ENCODE assay signal across 19 cellular contexts in genomic region chr20:25005661-25006060, GRCh38. TPM values are rescaled to one million over a fixed set of nuclear protein-coding genes. Genes with fewer than 3 reads are reported as not detected.
DNase-seq lines count a peak whose midpoint lies in the region; ATAC-seq and TF ChIP-seq lines count a peak whose summit lies in the region.
"Had no signal": no experiment of that assay in that cellular context is flagged by ENCODE, and none has a peak within 500 bp of the region (broad histone marks: within the 10 kb centered on the region; RNA-seq: fewer than 3 reads in every experiment).

No MANE protein-coding gene starts in this region.

- peak overlapping the region in 4 of 5 experiments; percentile 83 to 92 (median 90) for H3K27ac Mint-ChIP-seq in brain
- no peak overlapping the region for H3K27ac Mint-ChIP-seq in T-helper 2 cell treated with Interferon-gamma antibody and Interleukin-4, amounts not matched to agents 5 μg/mL and 100 μg/mL, for 36 hours
- H3K27ac Mint-ChIP-seq: activated T-helper 2 cell treated with anti-CD3 and anti-CD28 coated beads, Interferon-gamma antibody, Interleukin-2, Interleukin-4, amounts not matched to agents 10 μg/mL and 5 μg/mL and 100 μg/mL, durations not matched to agents 14 hours and 24 hours and 36 hours had no signal

- H3K9me3 Mint-ChIP-seq in brain = peaks cover 0 to 8% (median 7%) of the 10 kb centered on the region in 5 experiments
- H3K9me3 Mint-ChIP-seq in T-helper 2 cell treated with Interferon-gamma antibody and Interleukin-4, amounts not matched to agents 5 μg/mL and 100 μg/mL, for 36 hours = no peaks in the 10 kb centered on the region
- H3K9me3 Mint-ChIP-seq: activated T-helper 2 cell treated with anti-CD3 and anti-CD28 coated beads, Interferon-gamma antibody, Interleukin-2, Interleukin-4, amounts not matched to agents 10 μg/mL and 5 μg/mL and 100 μg/mL, durations not matched to agents 14 hours and 24 hours and 36 hours had no signal

- DNase-seq in Panc1 (ENCODE audit: low read depth, low spot score) = no peak
- peak; percentile 39 for DNase-seq in islet precursor cell
- peak; percentile 54 for DNase-seq in spleen
- DNase-seq in T-helper 2 cell treated with Interferon-gamma antibody and Interleukin-4, amounts not matched to agents 5 μg/mL and 100 μg/mL, for 36 hours (ENCODE audit: low spot score) = no peak
- DNase-seq in DMS153 treated with DMSO at 0.1 percent for 48 hours (lab: John Stamatoyannopoulos, UW; ENCODE audit: unreplicated experiment) = no peak
- DNase-seq: activated CD4-positive, alpha-beta T cell treated with anti-CD3 and anti-CD28 coated beads, Interleukin-2, amount 50 U/mL, for 48 hours; effector CD8-positive, alpha-beta T cell; EL; NCI-H1930; stimulated activated naive CD4-positive, alpha-beta T cell treated with Interleukin-2 at 50 U/mL for 16 hours had no signal

- CTCF ChIA-PET in Panc1 (lab: Charles Lee) = no interaction called here

- H3K4me3 ChIP-seq in Panc1 (ENCODE audit: low read depth in 2 of 2, low read length in 2 of 2) (no peak overlapping the region), spleen (no peak overlapping the region)
- H3K4me3 ChIP-seq: cardiac muscle cell, HAP-1, vagina had no signal

- H3K27me3 ChIP-seq in Panc1 (ENCODE audit: control insufficient read depth, insufficient read depth, low read length) (no peaks in the 10 kb centered on the region), spleen (replicated peaks in 1 of 7) (no peaks in the 10 kb centered on the region)
- H3K27me3 ChIP-seq: vagina had no signal

- H3K4me1 ChIP-seq in Panc1 (ENCODE audit: control insufficient read depth, insufficient read depth, low read length) (no peaks in the 10 kb centered on the region), spleen (no peaks in the 10 kb centered on the region)
- H3K4me1 ChIP-seq: HAP-1 had no signal

- ATAC-seq in Panc1 (0 out of 2 replicates have a peak, but pooled peaks have one; percentile 21), GM18505 (IDR thresholded peaks at IDR 0.05; ENCODE audit: unreplicated experiment) (no peak)

- no peak overlapping the region for H3K4me3 Mint-ChIP-seq in brain
- H3K4me3 Mint-ChIP-seq in T-helper 2 cell treated with Interferon-gamma antibody and Interleukin-4, amounts not matched to agents 5 μg/mL and 100 μg/mL, for 36 hours = no peak overlapping the region

- no peak overlapping the region for H3K27ac ChIP-seq in Panc1 (ENCODE audit: low read length)
- H3K27ac ChIP-seq in spleen = no peak overlapping the region
- H3K27ac ChIP-seq: cardiac muscle cell, vagina had no signal

- POLR2A ChIA-PET in Panc1 (lab: Charles Lee) = no interaction called here

- TF ChIP-seq POLR2A in spleen (IDR thresholded peaks at IDR 0.05) = no peak
- TF ChIP-seq POLR2A in GM18505 (IDR thresholded peaks at IDR 0.05; ENCODE audit: borderline replicate concordance, extremely low read depth, insufficient read depth, insufficient read length) = no peak

- peaks cover 7% of the 10 kb centered on the region for H3K4me1 Mint-ChIP-seq in brain
- H3K4me1 Mint-ChIP-seq in T-helper 2 cell treated with Interferon-gamma antibody and Interleukin-4, amounts not matched to agents 5 μg/mL and 100 μg/mL, for 36 hours (ENCODE audit: low read depth) = no peaks in the 10 kb centered on the region

- BruUV-seq in Panc1 (replicated peaks; lab: Mats Ljungman, UMichigan) = no TSS peak

- no peaks in the 10 kb centered on the region for H3K36me3 Mint-ChIP-seq in brain
- H3K36me3 Mint-ChIP-seq in T-helper 2 cell treated with Interferon-gamma antibody and Interleukin-4, amounts not matched to agents 5 μg/mL and 100 μg/mL, for 36 hours (ENCODE audit: low read depth) = peaks cover 4% of the 10 kb centered on the region

- TF ChIP-seq CTCF in Panc1 (IDR thresholded peaks at IDR 0.05) = no peak
- TF ChIP-seq CTCF in brain (conservative IDR thresholded peaks at IDR 0.05) = no peak
- TF ChIP-seq CTCF in spleen (IDR thresholded peaks at IDR 0.05 in 8 of 11, conservative IDR thresholded peaks at IDR 0.05 in 3 of 11) = no peak

- no peaks in the 10 kb centered on the region for H3K27me3 Mint-ChIP-seq in brain
- no peaks in the 10 kb centered on the region for H3K27me3 Mint-ChIP-seq in T-helper 2 cell treated with Interferon-gamma antibody and Interleukin-4, amounts not matched to agents 5 μg/mL and 100 μg/mL, for 36 hours (ENCODE audit: low read depth)

- WGBS in spleen, 5 donors = 70 to 91% (median 89%) methylated on average over 3 to 8 of the region's 8 CpGs

- H3K9me3 ChIP-seq in Panc1 (ENCODE audit: control insufficient read depth, insufficient read depth, low read depth, low read length) (peaks cover 4% of the 10 kb centered on the region; the same call in 1 of the 2 replicates), spleen (no peaks in the 10 kb centered on the region)
- H3K9me3 ChIP-seq: HAP-1, vagina had no signal

- H3K36me3 ChIP-seq in Panc1 (ENCODE audit: control insufficient read depth, insufficient read depth, low read length) (no peaks in the 10 kb centered on the region), spleen (peaks cover 0 to 83% (median 57%) of the 10 kb centered on the region in 6 donors)
- H3K36me3 ChIP-seq: cardiac muscle cell, HAP-1 had no signal

- intact Hi-C loops in Panc1 (cut with micrococcal nuclease; ENCODE audit: unreplicated experiment) (no loop called here), spleen (cut with DNase I; ENCODE audit: low total_unique reads) (loop anchor here (10.0 kb wide), 1 partner anchor 169 kb away; no protein-coding TSS in a partner anchor)

- in situ Hi-C loops in Panc1 (cut with HindIII; ENCODE audit: low pct_unique_long_range_greater_than_20kb, low sequenced_read_pairs) = no loop called here

RNA-seq across cellular contexts. Expression of gene APMAP, which starts 13.1 kb away (rescaled TPM):
- total RNA-seq in Panc1 (2021; ENCODE audit: unreplicated experiment) (165 TPM), spleen (100 to 1,000 TPM in 1 of 7 donors, 10 to 100 TPM in 6; 57.9 to 104 (median 78.8) TPM)
- 147 TPM for polyA plus RNA-seq in Panc1 (2012; ENCODE audit: insufficient read length)
- polyA plus RNA-seq in brain (ENCODE audit: insufficient read depth, low read depth, low replicate concordance) (88.7 TPM), spleen (10 to 100 TPM; 26.5 to 36.0 (median 31.5) TPM)

RNA-seq across cellular contexts. Expression of gene ACSS1, which starts 52.3 kb away (rescaled TPM):
- 32.2 TPM for total RNA-seq in Panc1 (2021; ENCODE audit: unreplicated experiment)
- polyA plus RNA-seq in Panc1 (2012; ENCODE audit: insufficient read length) = 21.7 TPM
- polyA plus RNA-seq in brain (ENCODE audit: insufficient read depth, low read depth, low replicate concordance) = 12.2 TPM
- 10 to 100 TPM; 34.0 to 50.8 (median 41.3) TPM for total RNA-seq in spleen
- polyA plus RNA-seq in spleen = 10 to 100 TPM; 20.3 to 26.8 (median 26.3) TPM
- total RNA-seq: cardiac muscle cell had no signal
- polyA plus RNA-seq: cardiac muscle cell, neural cell had no signal

RNA-seq across cellular contexts. Expression of gene CST7, which starts 56.6 kb away (rescaled TPM):
- total RNA-seq in Panc1 (2021; ENCODE audit: unreplicated experiment) (not detected), spleen (100 to 1,000 TPM in 3 of 7 donors, 10 to 100 TPM in 4; 51.4 to 298 (median 95.5) TPM)
- not detected for polyA plus RNA-seq in Panc1 (2012; ENCODE audit: insufficient read length)
- polyA plus RNA-seq in brain (ENCODE audit: insufficient read depth, low read depth, low replicate concordance) (2.0 TPM), spleen (10 to 100 TPM; 23.1 to 51.6 (median 37.2) TPM)
- total RNA-seq: cardiac muscle cell, fibroblast of lung, renal cortical epithelial cell had no signal
- polyA plus RNA-seq: fibroblast of lung, neural cell had no signal

Comparison
In these comparisons a context has a peak if more than half of its experiments do, and no peak if none do; other contexts are left out.
1. DNase-seq: peak in islet precursor cell (single experiment) and spleen (single experiment); none in Panc1 (single experiment), T-helper 2 cell treated with Interferon-gamma antibody and Interleukin-4, amounts not matched to agents 5 μg/mL and 100 μg/mL, for 36 hours (single experiment) and DMS153 treated with DMSO at 0.1 percent for 48 hours (single experiment).
2. RNA of gene CST7, which starts 56.6 kb away (total RNA-seq): 51.4 to 298 TPM in spleen; not detected in Panc1 (single experiment); every median in the first group is over 10 times any median in the second.